ENCODE assay signal across 8 cellular contexts in genomic region chr6:11374036-11375010, GRCh38.
DNase-seq lines count a peak whose midpoint lies in the region; ATAC-seq and TF ChIP-seq lines count a peak whose summit lies in the region.

No MANE protein-coding gene starts in this region.

- no peaks in the 10 kb centered on the region for H3K9me3 ChIP-seq in neutrophil

- no peak for TF ChIP-seq CTCF in neutrophil (IDR thresholded peaks at IDR 0.05)

- peak overlapping the region; percentile 37 to 48 for H3K4me3 ChIP-seq in neutrophil (ENCODE audit: low read depth in 1 of 2, low read length in 1 of 2)

- peak; percentile 29 for DNase-seq in activated CD4-positive, alpha-beta T cell treated with anti-CD3 and anti-CD28 coated beads for 48 hours
- DNase-seq in activated CD4-positive, alpha-beta T cell treated with anti-CD3 and anti-CD28 coated beads, Interleukin-2, amount 50 U/mL, for 1 hour, result no peak
- DNase-seq in SIG-M5 (lab: John Stamatoyannopoulos, UW) (peak; percentile 55), amniotic stem cell (lab: John Stamatoyannopoulos, UW) (no peak), DMS53 treated with DMSO at 0.1 percent for 48 hours (lab: John Stamatoyannopoulos, UW; ENCODE audit: unreplicated experiment) (no peak), NCI-H526 treated with DMSO at 0.1 percent for 48 hours (lab: John Stamatoyannopoulos, UW) (no peak)

- H3K27ac ChIP-seq in neutrophil, result peak overlapping the region; percentile 93

- H3K4me1 ChIP-seq in neutrophil (ENCODE audit: control insufficient read depth in 1 of 2, insufficient read depth in 1 of 2, low read depth in 1 of 2, low read length in 1 of 2), result peaks cover 68 to 99% of the 10 kb centered on the region in 2 experiments

- H3K27me3 ChIP-seq in neutrophil, result no peaks in the 10 kb centered on the region

- ATAC-seq in HG02884 (IDR thresholded peaks at IDR 0.05; ENCODE audit: unreplicated experiment), result peak; percentile 96

- peaks cover 28% of the 10 kb centered on the region for H3K36me3 ChIP-seq in neutrophil

Comparison
In these comparisons a context has a peak if more than half of its experiments do, and no peak if none do; other contexts are left out.
1. DNase-seq: peak in activated CD4-positive, alpha-beta T cell treated with anti-CD3 and anti-CD28 coated beads for 48 hours (single experiment) and SIG-M5 (single experiment); none in activated CD4-positive, alpha-beta T cell treated with anti-CD3 and anti-CD28 coated beads, Interleukin-2, amount 50 U/mL, for 1 hour (single experiment), amniotic stem cell (single experiment), DMS53 treated with DMSO at 0.1 percent for 48 hours (single experiment) and NCI-H526 treated with DMSO at 0.1 percent for 48 hours (single experiment).